8 cellular contexts compared by ENCODE assay signal in genomic region chr3:136196401-136197158, GRCh38. TPM values are rescaled to one million over a fixed set of nuclear protein-coding genes. Genes with fewer than 3 reads are reported as not detected.
DNase-seq lines count a peak whose midpoint lies in the region; ATAC-seq and TF ChIP-seq lines count a peak whose summit lies in the region.

No MANE protein-coding gene starts in this region.

- H3K27me3 ChIP-seq in fibroblast of lung (ENCODE audit: control insufficient read depth, insufficient read depth, low read length): no peaks in the 10 kb centered on the region
- H3K27me3 ChIP-seq in naive thymus-derived CD4-positive, alpha-beta T cell (ENCODE audit: control insufficient read depth in 2 of 2, insufficient read depth in 2 of 2, low read length in 2 of 2): no peaks in the 10 kb centered on the region

- no peaks in the 10 kb centered on the region for H3K27me3 Mint-ChIP-seq in activated T-helper 17 cell treated with anti-CD3 and anti-CD28 coated beads, Interleukin-2, amount 50 U/mL, for 72 hours
- peaks cover 0 to 7% (median 0%) of the 10 kb centered on the region in 5 donors for H3K27me3 Mint-ChIP-seq in naive thymus-derived CD4-positive, alpha-beta T cell
- H3K27me3 Mint-ChIP-seq in stimulated activated memory B cell treated with anti-CD40 and anti-IgM and Interleukin-4, amounts not matched to agents 10 μg/mL and 1 μg/mL and 100 μg/mL, for 72 hours: no peaks in the 10 kb centered on the region

- peaks cover 16% of the 10 kb centered on the region for H4K20me1 ChIP-seq in fibroblast of lung (ENCODE audit: control insufficient read depth, extremely low read depth, insufficient read depth, low read length)

- CTCF ChIA-PET in naive thymus-derived CD4-positive, alpha-beta T cell (lab: Charles Lee): interaction anchor here (0.7 to 2.5 kb wide), 10 partner anchors 10 to 818 kb away, joined by 3 to 8 read pairs (median 4); partner anchors contain the start of genes NCK1, PCCB and STAG1

- peak; percentile 80 for ATAC-seq in activated T-helper 17 cell treated with anti-CD3 and anti-CD28 coated beads, Interleukin-2, amount 50 U/mL, for 72 hours (replicated peaks)
- peak; percentile 73 for ATAC-seq in naive thymus-derived CD4-positive, alpha-beta T cell
- ATAC-seq in stimulated activated memory B cell treated with anti-CD40 and anti-IgM and Interleukin-4, amounts not matched to agents 10 μg/mL and 1 μg/mL and 100 μg/mL, for 72 hours: peak; percentile 88

- no peaks in the 10 kb centered on the region for H3K9me3 ChIP-seq in fibroblast of lung (ENCODE audit: control insufficient read depth, insufficient read depth, low read depth, low read length)
- no peaks in the 10 kb centered on the region for H3K9me3 ChIP-seq in naive thymus-derived CD4-positive, alpha-beta T cell (ENCODE audit: control insufficient read depth in 2 of 3, low read length in 3 of 3)

- H3K4me1 ChIP-seq in fibroblast of lung (ENCODE audit: control insufficient read depth, extremely low read depth, insufficient read depth, low read length): peaks cover 1% of the 10 kb centered on the region
- H3K4me1 ChIP-seq in naive thymus-derived CD4-positive, alpha-beta T cell (ENCODE audit: control insufficient read depth in 2 of 2, insufficient read depth in 2 of 2, low read length in 2 of 2): peaks cover 6 to 11% of the 10 kb centered on the region in 2 donors

- no peaks in the 10 kb centered on the region for H3K9me3 Mint-ChIP-seq in activated T-helper 17 cell treated with anti-CD3 and anti-CD28 coated beads, Interleukin-2, amount 50 U/mL, for 72 hours
- peaks cover 0 to 17% (median 0%) of the 10 kb centered on the region in 11 donors for H3K9me3 Mint-ChIP-seq in naive thymus-derived CD4-positive, alpha-beta T cell
- no peaks in the 10 kb centered on the region for H3K9me3 Mint-ChIP-seq in stimulated activated memory B cell treated with anti-CD40 and anti-IgM and Interleukin-4, amounts not matched to agents 10 μg/mL and 1 μg/mL and 100 μg/mL, for 72 hours

- POLR2A ChIA-PET in naive thymus-derived CD4-positive, alpha-beta T cell (lab: Charles Lee): interaction anchor here (0.6 to 6.3 kb wide), 31 partner anchors 10 to 1711 kb away, joined by 3 to 78 read pairs (median 4); partner anchors contain the start of genes ANAPC13, CEP63, NCK1 and PCCB

- intact Hi-C loops in naive thymus-derived CD4-positive, alpha-beta T cell (cut with micrococcal nuclease): loop anchor here (1.0 to 10.0 kb wide), 12 partner anchors 20 to 1988 kb away; partner anchors contain the start of genes NCK1 (in 2 of the 2), PCCB (in 2 of the 2), STAG1 (in 2 of the 2) and ANAPC13 (in 1 of the 2)

- H3K27ac ChIP-seq in fibroblast of lung (ENCODE audit: insufficient read depth, low read length): peak overlapping the region; percentile 99
- H3K27ac ChIP-seq in naive thymus-derived CD4-positive, alpha-beta T cell (ENCODE audit: low read depth, low read length): peak overlapping the region; percentile 94

- peak overlapping the region; percentile 99 for H3K9ac ChIP-seq in fibroblast of lung (ENCODE audit: insufficient read depth, low read length)

- H3K4me3 Mint-ChIP-seq in activated T-helper 17 cell treated with anti-CD3 and anti-CD28 coated beads, Interleukin-2, amount 50 U/mL, for 72 hours: peak overlapping the region; percentile 94
- peak overlapping the region; percentile 91 to 99 (median 98) for H3K4me3 Mint-ChIP-seq in naive thymus-derived CD4-positive, alpha-beta T cell
- H3K4me3 Mint-ChIP-seq in stimulated activated memory B cell treated with anti-CD40 and anti-IgM and Interleukin-4, amounts not matched to agents 10 μg/mL and 1 μg/mL and 100 μg/mL, for 72 hours: peak overlapping the region; percentile 86

- H3K79me2 ChIP-seq in fibroblast of lung (ENCODE audit: control insufficient read depth, insufficient read depth, low read length): peaks cover 41% of the 10 kb centered on the region

- H2AFZ ChIP-seq in fibroblast of lung (ENCODE audit: low read length): peak overlapping the region; percentile 92

- peaks cover 52% of the 10 kb centered on the region for H3K36me3 Mint-ChIP-seq in activated T-helper 17 cell treated with anti-CD3 and anti-CD28 coated beads, Interleukin-2, amount 50 U/mL, for 72 hours (ENCODE audit: low read depth)
- peaks cover 6 to 37% (median 13%) of the 10 kb centered on the region in 5 donors for H3K36me3 Mint-ChIP-seq in naive thymus-derived CD4-positive, alpha-beta T cell
- peaks cover 17% of the 10 kb centered on the region for H3K36me3 Mint-ChIP-seq in stimulated activated memory B cell treated with anti-CD40 and anti-IgM and Interleukin-4, amounts not matched to agents 10 μg/mL and 1 μg/mL and 100 μg/mL, for 72 hours

- H3K36me3 ChIP-seq in fibroblast of lung (ENCODE audit: control insufficient read depth, insufficient read depth, low read length): no peaks in the 10 kb centered on the region
- peaks cover 0 to 14% (median 0%) of the 10 kb centered on the region in 3 experiments for H3K36me3 ChIP-seq in naive thymus-derived CD4-positive, alpha-beta T cell (ENCODE audit: control insufficient read depth in 2 of 3, insufficient read depth in 3 of 3, low read length in 3 of 3)

- DNase-seq in EH (ENCODE audit: low read depth): peak; percentile 100
- DNase-seq in GOT3 (lab: John Stamatoyannopoulos, UW): peak; percentile 99
- peak; percentile 100 for DNase-seq in LHCN-M2 (ENCODE audit: low read depth)
- DNase-seq in RPMI7951 (ENCODE audit: low read depth): peak; percentile 99
- peak; percentile 99 to 100 for DNase-seq in fibroblast of lung (ENCODE audit: low read depth in 2 of 2)
- DNase-seq in naive thymus-derived CD4-positive, alpha-beta T cell: peak; percentile 94 to 99 (median 98)

- peak overlapping the region; percentile 88 for H3K4me2 ChIP-seq in fibroblast of lung (ENCODE audit: extremely low read depth, insufficient read depth, low read length)

- TF ChIP-seq CTCF in fibroblast of lung (conservative IDR thresholded peaks at IDR 0.05 in 1 of 2, IDR thresholded peaks at IDR 0.05 in 1 of 2; ENCODE audit: low read depth in 1 of 2, low read length in 2 of 2): no peak

- peaks cover 12% of the 10 kb centered on the region for H3K4me1 Mint-ChIP-seq in activated T-helper 17 cell treated with anti-CD3 and anti-CD28 coated beads, Interleukin-2, amount 50 U/mL, for 72 hours
- H3K4me1 Mint-ChIP-seq in naive thymus-derived CD4-positive, alpha-beta T cell: peaks cover 20 to 38% (median 35%) of the 10 kb centered on the region in 7 donors
- peaks cover 44% of the 10 kb centered on the region for H3K4me1 Mint-ChIP-seq in stimulated activated memory B cell treated with anti-CD40 and anti-IgM and Interleukin-4, amounts not matched to agents 10 μg/mL and 1 μg/mL and 100 μg/mL, for 72 hours

- peak overlapping the region; percentile 52 to 94 (median 78) for H3K4me3 ChIP-seq in fibroblast of lung (replicated peaks in 1 of 4; ENCODE audit: control extremely low read depth in 1 of 4, insufficient read depth in 1 of 4, low read depth in 3 of 4, low read length in 4 of 4)
- H3K4me3 ChIP-seq in naive thymus-derived CD4-positive, alpha-beta T cell (ENCODE audit: low read length): peak overlapping the region; percentile 77

- H3K27ac Mint-ChIP-seq in activated T-helper 17 cell treated with anti-CD3 and anti-CD28 coated beads, Interleukin-2, amount 50 U/mL, for 72 hours: peak overlapping the region; percentile 99
- peak overlapping the region; percentile 96 to 100 (median 99) for H3K27ac Mint-ChIP-seq in naive thymus-derived CD4-positive, alpha-beta T cell
- peak overlapping the region; percentile 94 for H3K27ac Mint-ChIP-seq in stimulated activated memory B cell treated with anti-CD40 and anti-IgM and Interleukin-4, amounts not matched to agents 10 μg/mL and 1 μg/mL and 100 μg/mL, for 72 hours

RNA-seq across cellular contexts. Expression of gene MSL2, which starts 0.4 kb away (rescaled TPM):
- total RNA-seq in LHCN-M2 (2014; rRNA removed): 7.6 and 9.1 TPM in 2 replicates
- polyA plus RNA-seq in LHCN-M2 (2012): 4.8 TPM
- 13.1 and 13.7 TPM in 2 replicates for total RNA-seq in RPMI7951 (2014; rRNA removed; shearing (Covaris generic))
- 10 to 100 TPM; 43.0 to 55.0 TPM for total RNA-seq in activated T-helper 17 cell treated with anti-CD3 and anti-CD28 coated beads, Interleukin-2, amount 50 U/mL, for 72 hours
- 9.2 and 12.1 TPM in 2 replicates for total RNA-seq in fibroblast of lung
- polyA plus RNA-seq in fibroblast of lung: 16.6 and 19.7 TPM in 2 replicates
- polyA plus RNA-seq in fibroblast of lung (2012): 7.8 and 9.0 TPM in 2 replicates
- 13.7 and 17.5 TPM in 2 replicates for polyA minus RNA-seq in fibroblast of lung (ENCODE audit: low replicate concordance)
- total RNA-seq in naive thymus-derived CD4-positive, alpha-beta T cell: 100 to 1,000 TPM in 3 of 5 experiments, 10 to 100 TPM in 2; 57.8 to 110 (median 107) TPM
- polyA plus RNA-seq in naive thymus-derived CD4-positive, alpha-beta T cell: 10 to 100 TPM; 40.9 to 42.8 TPM

RNA-seq across cellular contexts. Expression of gene PCCB, which starts 53.6 kb away (rescaled TPM):
- total RNA-seq in LHCN-M2 (2014; rRNA removed): 39.4 and 45.0 TPM in 2 replicates
- 41.3 TPM for polyA plus RNA-seq in LHCN-M2 (2012)
- 30.8 and 38.6 TPM in 2 replicates for total RNA-seq in RPMI7951 (2014; rRNA removed; shearing (Covaris generic))
- total RNA-seq in activated T-helper 17 cell treated with anti-CD3 and anti-CD28 coated beads, Interleukin-2, amount 50 U/mL, for 72 hours: 10 to 100 TPM; 26.5 to 40.2 TPM
- total RNA-seq in fibroblast of lung: 47.0 and 81.4 TPM in 2 replicates
- polyA plus RNA-seq in fibroblast of lung: 56.0 and 67.0 TPM in 2 replicates
- polyA plus RNA-seq in fibroblast of lung (2012): 40.3 and 55.2 TPM in 2 replicates
- 58.6 and 68.3 TPM in 2 replicates for polyA minus RNA-seq in fibroblast of lung (ENCODE audit: low replicate concordance)
- total RNA-seq in naive thymus-derived CD4-positive, alpha-beta T cell: 10 to 100 TPM; 13.6 to 22.6 (median 16.6) TPM
- 10 to 100 TPM; 27.2 to 30.9 TPM for polyA plus RNA-seq in naive thymus-derived CD4-positive, alpha-beta T cell

Comparison
In these comparisons a context has a peak if more than half of its experiments do, and no peak if none do; other contexts are left out.
1. Peak in every context shown above with its lines: DNase-seq, ATAC-seq, H3K4me3 ChIP-seq and H3K27ac ChIP-seq.